ENCODE assay signal across 28 cellular contexts in the genomic region with DNA sequence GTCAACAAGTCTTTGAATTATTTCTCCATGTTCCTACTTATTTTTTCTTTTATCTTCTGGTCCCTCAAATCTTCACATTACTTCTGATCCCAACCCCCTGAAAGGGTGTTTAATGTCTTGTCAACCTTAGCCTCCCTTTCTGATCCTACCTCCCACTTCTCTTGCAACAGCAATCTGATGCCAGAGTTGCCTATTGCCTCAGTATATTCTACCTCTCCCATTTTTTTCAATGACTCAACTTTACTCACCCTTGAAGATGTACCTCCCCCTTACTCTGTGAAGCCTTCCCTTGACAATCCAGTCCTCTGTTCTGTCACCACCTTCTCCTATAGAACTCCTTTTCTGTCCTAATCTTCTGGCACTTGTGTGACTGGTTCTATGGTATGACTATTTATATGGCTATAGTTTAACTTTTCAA.
A peak's percentile ranks its signal among the peaks of the same experiment; 100 is the strongest.
DNase-seq lines count a peak whose midpoint lies in the region; ATAC-seq, FAIRE-seq and TF ChIP-seq lines count a peak whose summit lies in the region.
"Had no signal": no experiment of that assay in that cellular context is flagged by ENCODE, and none has a peak within 500 bp of the region (broad histone marks: within the 10 kb centered on the region; RNA-seq: fewer than 3 reads in every experiment).

No MANE protein-coding gene starts in this region.

- TF ChIP-seq POLR2A in K562 (conservative IDR thresholded peaks at IDR 0.05), result no peak

- H3K27me3 Mint-ChIP-seq in Caco-2 (ENCODE audit: insufficient read depth, unreplicated experiment), result no peaks in the 10 kb centered on the region

- no peaks in the 10 kb centered on the region for H3K36me3 ChIP-seq in Caco-2 (ENCODE audit: control insufficient read depth, insufficient read depth, low read length)
- H3K36me3 ChIP-seq in K562 (ENCODE audit: control insufficient read depth, insufficient read depth, low read length), result no peaks in the 10 kb centered on the region
- no peaks in the 10 kb centered on the region for H3K36me3 ChIP-seq in A673 (ENCODE audit: insufficient read depth, low read length, poor library complexity, severe bottlenecking)
- H3K36me3 ChIP-seq: cardiac muscle cell, stomach, tibial nerve had no signal

- TF ChIP-seq RAD21 in K562 (CRISPR knock-in tag; conservative IDR thresholded peaks at IDR 0.05 in 1 of 2, IDR thresholded peaks at IDR 0.05 in 1 of 2), result no peak

- H3K9me3 ChIP-seq in Caco-2 (no peaks in the 10 kb centered on the region), K562 (replicated peaks; ENCODE audit: control insufficient read depth, insufficient read depth, low read depth, low read length) (no peaks in the 10 kb centered on the region), A673 (ENCODE audit: low read depth, low read length, poor library complexity, severe bottlenecking) (no peaks in the 10 kb centered on the region)
- H3K9me3 ChIP-seq: mucosa of descending colon, stomach, tibial nerve had no signal

- peaks cover 26% of the 10 kb centered on the region for H3K4me1 Mint-ChIP-seq in Caco-2 (ENCODE audit: low read depth, unreplicated experiment)

- no peak overlapping the region for H3K4me2 ChIP-seq in K562 (ENCODE audit: insufficient read depth, low read length)

- intact Hi-C loops in Caco-2 (cut with micrococcal nuclease; ENCODE audit: unreplicated experiment), result no loop called here
- intact Hi-C loops in K562 (cut with micrococcal nuclease), result no loop called here
- intact Hi-C loops in A673 (cut with micrococcal nuclease; ENCODE audit: unreplicated experiment), result no loop called here

- H3K9me1 ChIP-seq in K562 (ENCODE audit: control insufficient read depth, insufficient read depth, low read length), result no peaks in the 10 kb centered on the region

- BruUV-seq in Caco-2 (replicated peaks; lab: Mats Ljungman, UMichigan) (no TSS peak), K562 (replicated peaks; lab: Mats Ljungman, UMichigan) (no TSS peak), A673 (replicated peaks; lab: Mats Ljungman, UMichigan) (no TSS peak)

- in situ Hi-C loops in K562 (cut with MboI), result no loop called here

- DNase-seq in Caco-2 (no peak), HT1080 (ENCODE audit: low read depth) (peak; percentile 80), K562 (ENCODE audit: extremely low read depth in 1 of 4, low spot score in 3 of 4) (peak in 2 of 4 experiments; percentile 56 to 58), left kidney (ENCODE audit: low read depth, low spot score) (peak; percentile 52), left lobe of liver (ENCODE audit: low spot score) (no peak), A673 (ENCODE audit: low spot score) (no peak)
- no peak for DNase-seq in activated CD8-positive, alpha-beta memory T cell treated with anti-CD3 and anti-CD28 coated beads for 24 hours
- DNase-seq: activated CD4-positive, CD25-positive, alpha-beta regulatory T cell; activated CD8-positive, alpha-beta T cell treated with anti-CD3 and anti-CD28 coated beads, Interleukin-2, amount 10 ng/mL, durations not matched to agents 7 days and 5 days; activated naive CD4-positive, alpha-beta T cell; activated T-cell treated with anti-CD3 and anti-CD28 coated beads, Interleukin-2, amount 50 U/mL, for 1 hour; amniotic stem cell; C1 segment of cervical spinal cord; DMS79; head of caudate nucleus; left ventricle myocardium superior; mucosa of descending colon; NCI-H1436; NCI-H524 treated with DMSO at 0.1 percent for 48 hours; stimulated activated CD4-positive, alpha-beta T cell treated with anti-CD3 and anti-CD28 coated beads, Interleukin-15, amount 100 ng/mL, for 24 hours; stomach; T1000 had no signal

- H3K36me3 Mint-ChIP-seq in Caco-2 (ENCODE audit: insufficient read depth, unreplicated experiment), result no peaks in the 10 kb centered on the region

- CTCF ChIA-PET in Caco-2 (lab: Charles Lee) (no interaction called here), K562 (lab: Yijun Ruan, JAX; ENCODE audit: low intra/inter-chr PET ratio) (interaction anchor here (0.6 kb wide), 1 partner anchor 74 kb away, joined by 8 read pairs; no protein-coding TSS in a partner anchor), A673 (lab: Charles Lee) (no interaction called here)

- FAIRE-seq in K562 (lab: Jason Lieb, UNC), result peak; percentile 58

- H3K9me3 Mint-ChIP-seq in Caco-2 (ENCODE audit: unreplicated experiment), result no peaks in the 10 kb centered on the region
- H3K9me3 Mint-ChIP-seq: GM23338 had no signal

- peak overlapping the region; percentile 26; the same call in 1 of the 2 replicates for H2AFZ ChIP-seq in K562 (ENCODE audit: low read depth, low read length)
- H2AFZ ChIP-seq: GM23338 had no signal

- peak overlapping the region; percentile 5 for H3K27ac Mint-ChIP-seq in Caco-2 (ENCODE audit: unreplicated experiment)
- H3K27ac Mint-ChIP-seq: activated CD8-positive, alpha-beta T cell treated with anti-CD3 and anti-CD28 coated beads, Interleukin-2, amount 10 ng/mL, durations not matched to agents 7 days and 5 days; GM23338 had no signal

- POLR2A ChIA-PET in Caco-2 (lab: Charles Lee) (no interaction called here), K562 (lab: Yijun Ruan, JAX) (interaction anchor here (0.6 to 1.1 kb wide), 2 partner anchors 19 to 26 kb away, joined by 3 to 4 read pairs; no protein-coding TSS in a partner anchor), A673 (lab: Charles Lee; ENCODE audit: low non-redundant PET) (no interaction called here)

- no peaks in the 10 kb centered on the region for H4K20me1 ChIP-seq in K562 (replicated peaks; ENCODE audit: control insufficient read depth, insufficient read depth, low read length)

- ATAC-seq in K562 (peak; percentile 66), GM18502 (IDR thresholded peaks at IDR 0.05; ENCODE audit: poor library complexity, unreplicated experiment) (no peak), left lobe of liver (no peak)
- ATAC-seq: activated CD8-positive, alpha-beta T cell treated with anti-CD3 and anti-CD28 coated beads, Interleukin-2, amount 10 ng/mL, durations not matched to agents 7 days and 5 days; GM23338; left ventricle myocardium superior; mucosa of descending colon; Right ventricle myocardium inferior; sciatic nerve had no signal

- H3K4me3 ChIP-seq in Caco-2 (ENCODE audit: low read depth, low read length), result no peak overlapping the region
- H3K4me3 ChIP-seq in K562, result no peak overlapping the region
- no peak overlapping the region for H3K4me3 ChIP-seq in A673 (ENCODE audit: low read depth, low read length, poor library complexity, severe bottlenecking)
- H3K4me3 ChIP-seq: cardiac muscle cell, GM23338, mucosa of descending colon, stomach, tibial nerve had no signal

- H3K9ac ChIP-seq in K562 (ENCODE audit: insufficient read depth in 1 of 2, low read depth in 2 of 2, low read length in 2 of 2), result no peak overlapping the region

- H3K4me1 ChIP-seq in Caco-2, result peaks cover 5% of the 10 kb centered on the region; the same call in 1 of the 2 replicates
- peaks cover 6 to 40% of the 10 kb centered on the region in 2 experiments; a peak in 4 of 5 replicates for H3K4me1 ChIP-seq in K562 (replicated peaks in 1 of 2; ENCODE audit: control insufficient read depth in 2 of 2, insufficient read depth in 2 of 2, low read length in 2 of 2)
- H3K4me1 ChIP-seq in A673 (ENCODE audit: insufficient read depth, low read length, poor library complexity, severe bottlenecking), result no peaks in the 10 kb centered on the region
- H3K4me1 ChIP-seq: stomach had no signal

- no peak for TF ChIP-seq EP300 in K562 (IDR thresholded peaks at IDR 0.05; ENCODE audit: low read length)

- TF ChIP-seq CTCF in Caco-2 (IDR thresholded peaks at IDR 0.05; ENCODE audit: insufficient read depth in 1 of 2, low read depth in 1 of 2, low read length in 1 of 2, severe bottlenecking in 1 of 2, unreplicated experiment in 1 of 2) (no peak), K562 (IDR thresholded peaks at IDR 0.05 in 2 of 3, conservative IDR thresholded peaks at IDR 0.05 in 1 of 3; ENCODE audit: insufficient read depth in 2 of 3, low read depth in 1 of 3, low read length in 3 of 3) (no peak), A673 (conservative IDR thresholded peaks at IDR 0.05; ENCODE audit: low read depth, low read length) (no peak)

- H3K79me2 ChIP-seq in K562 (ENCODE audit: control insufficient read depth, insufficient read depth, low read length), result no peaks in the 10 kb centered on the region

- no peak overlapping the region for H3K4me3 Mint-ChIP-seq in Caco-2 (ENCODE audit: unreplicated experiment)
- H3K4me3 Mint-ChIP-seq: activated CD8-positive, alpha-beta T cell treated with anti-CD3 and anti-CD28 coated beads, Interleukin-2, amount 10 ng/mL, durations not matched to agents 7 days and 5 days; GM23338 had no signal

- H3K27me3 ChIP-seq in Caco-2 (replicated peaks; ENCODE audit: control insufficient read depth, insufficient read depth, low read length) (no peaks in the 10 kb centered on the region), K562 (ENCODE audit: control insufficient read depth in 2 of 2, insufficient read depth in 2 of 2, low read length in 2 of 2) (no peaks in the 10 kb centered on the region), A673 (replicated peaks; ENCODE audit: insufficient read depth, low read depth, low read length, poor library complexity) (peaks cover 16% of the 10 kb centered on the region)
- H3K27me3 ChIP-seq: cardiac muscle cell, stomach, tibial nerve had no signal

- peak overlapping the region; percentile 23; the same call in 1 of the 3 replicates for H3K27ac ChIP-seq in K562 (ENCODE audit: extremely low read depth, low read depth, low read length)
- no peak overlapping the region for H3K27ac ChIP-seq in A673 (ENCODE audit: low read depth, low read length, poor library complexity, severe bottlenecking)
- H3K27ac ChIP-seq: cardiac muscle cell, stomach, tibial nerve had no signal

TF ChIP-seq in K562, 482 proteins besides CTCF, POLR2A, EP300 and RAD21 (continues in another document):
- no peak for TF ChIP-seq TOE1 (IDR thresholded peaks at IDR 0.05; ENCODE audit: borderline replicate concordance)
- TF ChIP-seq TOE1 (CRISPR knock-in tag; IDR thresholded peaks at IDR 0.05; ENCODE audit: borderline replicate concordance, low read depth), result no peak
- no peak for TF ChIP-seq TRIM25 (IDR thresholded peaks at IDR 0.05; ENCODE audit: borderline replicate concordance)
- no peak for TF ChIP-seq CHCHD3 (CRISPR knock-in tag; IDR thresholded peaks at IDR 0.05)
- TF ChIP-seq ZNF384 (IDR thresholded peaks at IDR 0.05; ENCODE audit: low read depth, low read length), result peak; percentile 63
- TF ChIP-seq ZNF589 (CRISPR knock-in tag; IDR thresholded peaks at IDR 0.05; ENCODE audit: low read depth), result peak; percentile 82

Comparison
In these comparisons a context has a peak if more than half of its experiments do, and no peak if none do; other contexts are left out.
1. DNase-seq: peak in HT1080 (single experiment) and left kidney (single experiment); none in Caco-2 (0 of 2), activated CD8-positive, alpha-beta memory T cell treated with anti-CD3 and anti-CD28 coated beads for 24 hours (single experiment), left lobe of liver (single experiment) and A673 (single experiment).